1 cellular context compared by ENCODE assay signal in the genomic region with DNA sequence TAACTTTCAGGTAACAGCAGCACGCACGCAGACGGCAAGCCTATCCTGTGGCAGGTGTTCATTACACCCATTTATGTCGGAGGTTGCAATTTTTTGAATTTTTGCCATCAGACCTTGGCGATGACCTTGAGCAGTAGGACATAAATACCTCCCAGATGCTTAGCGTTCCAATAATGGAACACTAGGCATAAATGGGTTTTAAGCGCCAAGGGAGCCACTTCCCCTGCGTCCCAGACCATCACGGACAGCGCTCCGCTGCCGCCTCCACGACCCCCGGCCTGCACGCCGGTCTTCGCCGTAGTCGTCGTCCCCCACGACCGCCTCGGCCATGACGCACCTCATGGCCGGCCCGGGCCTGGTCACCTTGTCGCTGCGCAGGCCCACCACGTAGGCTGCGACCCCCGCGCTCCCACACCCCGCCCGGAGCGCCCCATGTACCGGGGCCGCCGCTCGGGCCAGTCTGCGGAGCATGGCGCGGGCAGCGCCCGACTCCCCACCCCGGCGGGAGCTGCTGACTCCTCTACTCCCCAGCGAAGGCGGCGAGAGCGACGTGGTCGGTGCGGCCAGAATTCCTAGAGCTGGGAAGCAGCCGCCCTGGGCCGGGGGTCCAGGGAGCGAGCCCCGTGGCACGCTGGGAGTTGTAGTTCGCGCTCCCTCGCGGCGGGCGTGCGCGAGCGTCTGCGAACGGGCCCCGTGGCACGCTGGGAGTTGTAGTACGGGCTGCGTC.
TF ChIP-seq lines count a peak whose summit lies in the region.

No MANE protein-coding gene starts in this region.

TF ChIP-seq in SK-N-SH, 30 proteins besides CTCF, POLR2A, EP300 and RAD21 (continued from another document):
- TF ChIP-seq, protein P1, sequence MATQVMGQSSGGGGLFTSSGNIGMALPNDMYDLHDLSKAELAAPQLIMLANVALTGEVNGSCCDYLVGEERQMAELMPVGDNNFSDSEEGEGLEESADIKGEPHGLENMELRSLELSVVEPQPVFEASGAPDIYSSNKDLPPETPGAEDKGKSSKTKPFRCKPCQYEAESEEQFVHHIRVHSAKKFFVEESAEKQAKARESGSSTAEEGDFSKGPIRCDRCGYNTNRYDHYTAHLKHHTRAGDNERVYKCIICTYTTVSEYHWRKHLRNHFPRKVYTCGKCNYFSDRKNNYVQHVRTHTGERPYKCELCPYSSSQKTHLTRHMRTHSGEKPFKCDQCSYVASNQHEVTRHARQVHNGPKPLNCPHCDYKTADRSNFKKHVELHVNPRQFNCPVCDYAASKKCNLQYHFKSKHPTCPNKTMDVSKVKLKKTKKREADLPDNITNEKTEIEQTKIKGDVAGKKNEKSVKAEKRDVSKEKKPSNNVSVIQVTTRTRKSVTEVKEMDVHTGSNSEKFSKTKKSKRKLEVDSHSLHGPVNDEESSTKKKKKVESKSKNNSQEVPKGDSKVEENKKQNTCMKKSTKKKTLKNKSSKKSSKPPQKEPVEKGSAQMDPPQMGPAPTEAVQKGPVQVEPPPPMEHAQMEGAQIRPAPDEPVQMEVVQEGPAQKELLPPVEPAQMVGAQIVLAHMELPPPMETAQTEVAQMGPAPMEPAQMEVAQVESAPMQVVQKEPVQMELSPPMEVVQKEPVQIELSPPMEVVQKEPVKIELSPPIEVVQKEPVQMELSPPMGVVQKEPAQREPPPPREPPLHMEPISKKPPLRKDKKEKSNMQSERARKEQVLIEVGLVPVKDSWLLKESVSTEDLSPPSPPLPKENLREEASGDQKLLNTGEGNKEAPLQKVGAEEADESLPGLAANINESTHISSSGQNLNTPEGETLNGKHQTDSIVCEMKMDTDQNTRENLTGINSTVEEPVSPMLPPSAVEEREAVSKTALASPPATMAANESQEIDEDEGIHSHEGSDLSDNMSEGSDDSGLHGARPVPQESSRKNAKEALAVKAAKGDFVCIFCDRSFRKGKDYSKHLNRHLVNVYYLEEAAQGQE (IDR thresholded peaks at IDR 0.05; ENCODE audit: low read depth, low read length): no peak
- TF ChIP-seq SMC3 (IDR thresholded peaks at IDR 0.05; ENCODE audit: low read depth, low read length): no peak
- no peak for TF ChIP-seq MEF2A (IDR thresholded peaks at IDR 0.05; ENCODE audit: borderline replicate concordance, low read depth)
- no peak for TF ChIP-seq TCF12 (IDR thresholded peaks at IDR 0.05)
- TF ChIP-seq TAF1 (IDR thresholded peaks at IDR 0.05; ENCODE audit: borderline replicate concordance, low read depth, low read length): peak; percentile 49; the same call in 1 of the 2 replicates
- TF ChIP-seq SIN3A (IDR thresholded peaks at IDR 0.05; ENCODE audit: borderline replicate concordance, low read depth, low read length): no peak
- TF ChIP-seq, protein P2, sequence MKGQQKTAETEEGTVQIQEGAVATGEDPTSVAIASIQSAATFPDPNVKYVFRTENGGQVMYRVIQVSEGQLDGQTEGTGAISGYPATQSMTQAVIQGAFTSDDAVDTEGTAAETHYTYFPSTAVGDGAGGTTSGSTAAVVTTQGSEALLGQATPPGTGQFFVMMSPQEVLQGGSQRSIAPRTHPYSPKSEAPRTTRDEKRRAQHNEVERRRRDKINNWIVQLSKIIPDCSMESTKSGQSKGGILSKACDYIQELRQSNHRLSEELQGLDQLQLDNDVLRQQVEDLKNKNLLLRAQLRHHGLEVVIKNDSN (IDR thresholded peaks at IDR 0.05; ENCODE audit: borderline replicate concordance, low read depth): no peak
- TF ChIP-seq, protein P3, sequence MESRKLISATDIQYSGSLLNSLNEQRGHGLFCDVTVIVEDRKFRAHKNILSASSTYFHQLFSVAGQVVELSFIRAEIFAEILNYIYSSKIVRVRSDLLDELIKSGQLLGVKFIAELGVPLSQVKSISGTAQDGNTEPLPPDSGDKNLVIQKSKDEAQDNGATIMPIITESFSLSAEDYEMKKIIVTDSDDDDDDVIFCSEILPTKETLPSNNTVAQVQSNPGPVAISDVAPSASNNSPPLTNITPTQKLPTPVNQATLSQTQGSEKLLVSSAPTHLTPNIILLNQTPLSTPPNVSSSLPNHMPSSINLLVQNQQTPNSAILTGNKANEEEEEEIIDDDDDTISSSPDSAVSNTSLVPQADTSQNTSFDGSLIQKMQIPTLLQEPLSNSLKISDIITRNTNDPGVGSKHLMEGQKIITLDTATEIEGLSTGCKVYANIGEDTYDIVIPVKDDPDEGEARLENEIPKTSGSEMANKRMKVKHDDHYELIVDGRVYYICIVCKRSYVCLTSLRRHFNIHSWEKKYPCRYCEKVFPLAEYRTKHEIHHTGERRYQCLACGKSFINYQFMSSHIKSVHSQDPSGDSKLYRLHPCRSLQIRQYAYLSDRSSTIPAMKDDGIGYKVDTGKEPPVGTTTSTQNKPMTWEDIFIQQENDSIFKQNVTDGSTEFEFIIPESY (IDR thresholded peaks at IDR 0.05; ENCODE audit: borderline replicate concordance, low read depth): peak; percentile 80; the same call in 1 of the 2 replicates
- peak; percentile 31; the same call in 1 of the 2 replicates for TF ChIP-seq MXI1 (IDR thresholded peaks at IDR 0.05; ENCODE audit: low read depth, low read length)
- TF ChIP-seq TEAD4 (IDR thresholded peaks at IDR 0.05; ENCODE audit: borderline replicate concordance, insufficient read depth): no peak
- TF ChIP-seq, protein P4, sequence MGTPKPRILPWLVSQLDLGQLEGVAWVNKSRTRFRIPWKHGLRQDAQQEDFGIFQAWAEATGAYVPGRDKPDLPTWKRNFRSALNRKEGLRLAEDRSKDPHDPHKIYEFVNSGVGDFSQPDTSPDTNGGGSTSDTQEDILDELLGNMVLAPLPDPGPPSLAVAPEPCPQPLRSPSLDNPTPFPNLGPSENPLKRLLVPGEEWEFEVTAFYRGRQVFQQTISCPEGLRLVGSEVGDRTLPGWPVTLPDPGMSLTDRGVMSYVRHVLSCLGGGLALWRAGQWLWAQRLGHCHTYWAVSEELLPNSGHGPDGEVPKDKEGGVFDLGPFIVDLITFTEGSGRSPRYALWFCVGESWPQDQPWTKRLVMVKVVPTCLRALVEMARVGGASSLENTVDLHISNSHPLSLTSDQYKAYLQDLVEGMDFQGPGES (IDR thresholded peaks at IDR 0.05; ENCODE audit: low read depth, low read length): no peak
- TF ChIP-seq FOXM1 (IDR thresholded peaks at IDR 0.05; ENCODE audit: low read depth): no peak
